ENCODE assay signal across 8 cellular contexts in genomic region chr2:76599732-76600368, GRCh38.
DNase-seq lines count a peak whose midpoint lies in the region; ATAC-seq and TF ChIP-seq lines count a peak whose summit lies in the region.

No MANE protein-coding gene starts in this region.

- no peaks in the 10 kb centered on the region for H3K27me3 ChIP-seq in esophagus muscularis mucosa

- H3K36me3 Mint-ChIP-seq in nephron (ENCODE audit: low read depth): no peaks in the 10 kb centered on the region

- peaks cover 6% of the 10 kb centered on the region for H3K4me1 Mint-ChIP-seq in nephron

- H3K27ac ChIP-seq in esophagus muscularis mucosa (replicated peaks in 1 of 4): no peak overlapping the region

- H3K9me3 Mint-ChIP-seq in nephron: peaks cover 4% of the 10 kb centered on the region

- no peak for TF ChIP-seq EP300 in esophagus muscularis mucosa (IDR thresholded peaks at IDR 0.05)

- intact Hi-C loops in esophagus muscularis mucosa (cut with DNase I): loop anchor here (5.0 to 10.0 kb wide), 2 partner anchors 405 to 813 kb away; no protein-coding TSS in a partner anchor

- no peaks in the 10 kb centered on the region for H3K4me1 ChIP-seq in esophagus muscularis mucosa

- peak; percentile 19 to 55 (median 45) for TF ChIP-seq CTCF in esophagus muscularis mucosa (IDR thresholded peaks at IDR 0.05)
- peak; percentile 80 to 90 (median 82) for TF ChIP-seq CTCF in nephron (IDR thresholded peaks at IDR 0.05; ENCODE audit: unreplicated experiment in 3 of 3)

- ATAC-seq in GM18508 (IDR thresholded peaks at IDR 0.05; ENCODE audit: insufficient read depth, unreplicated experiment) (peak; percentile 99), HG02852 (IDR thresholded peaks at IDR 0.05; ENCODE audit: unreplicated experiment) (peak; percentile 99)

- H3K9me3 ChIP-seq in esophagus muscularis mucosa: no peaks in the 10 kb centered on the region

- H3K27me3 Mint-ChIP-seq in nephron (ENCODE audit: low read depth): no peaks in the 10 kb centered on the region

- 16% methylated on average over 4 of the region's 4 CpGs for WGBS in esophagus muscularis mucosa

- no peak overlapping the region for H3K4me3 Mint-ChIP-seq in nephron

- DNase-seq in AG08396 (ENCODE audit: low spot score): peak; percentile 12
- DNase-seq in NCI-H1092 (lab: John Stamatoyannopoulos, UW): peak; percentile 75
- peak; percentile 38 for DNase-seq in SIG-M5 (lab: John Stamatoyannopoulos, UW)
- DNase-seq in esophagus muscularis mucosa (ENCODE audit: extremely low spot score): no peak
- no peak for DNase-seq in T-helper 9 cell

- H3K27ac Mint-ChIP-seq in nephron: no peak overlapping the region

- TF ChIP-seq POLR2A in esophagus muscularis mucosa (IDR thresholded peaks at IDR 0.05; ENCODE audit: low read depth): no peak

- no peaks in the 10 kb centered on the region for H3K36me3 ChIP-seq in esophagus muscularis mucosa

- H3K4me3 ChIP-seq in esophagus muscularis mucosa: no peak overlapping the region

Comparison
In these comparisons a context has a peak if more than half of its experiments do, and no peak if none do; other contexts are left out.
1. DNase-seq: peak in AG08396 (single experiment), NCI-H1092 (single experiment) and SIG-M5 (single experiment); none in esophagus muscularis mucosa (single experiment) and T-helper 9 cell (single experiment).